Comparison of ENCODE assay signal across 23 cellular contexts in genomic region chr2:134507697-134508096, GRCh38.
"Had no signal": no experiment of that assay in that cellular context is flagged by ENCODE, and none has a peak within 500 bp of the region (broad histone marks: within the 10 kb centered on the region; RNA-seq: fewer than 3 reads in every experiment).

No MANE protein-coding gene starts in this region.

- H2AFZ ChIP-seq: hepatocyte had no signal

- H3K27ac ChIP-seq: coronary artery, dorsolateral prefrontal cortex, esophagus muscularis mucosa, foreskin keratinocyte, gastroesophageal sphincter, heart left ventricle, hepatocyte, left lung, lower lobe of right lung had no signal

- H3K4me1 ChIP-seq: esophagus muscularis mucosa, gastroesophageal sphincter, left lung, lower lobe of right lung had no signal

- H3K79me2 ChIP-seq: hepatocyte had no signal

- ATAC-seq: foreskin keratinocyte; gastroesophageal sphincter; heart left ventricle; left colon; left lung; left ventricle myocardium superior; lower lobe of right lung; mucosa of descending colon; naive thymus-derived CD8-positive, alpha-beta T cell had no signal

- H3K36me3 ChIP-seq: esophagus muscularis mucosa, gastroesophageal sphincter, heart left ventricle, left lung, lower lobe of right lung had no signal

- H3K9me3 ChIP-seq: esophagus muscularis mucosa, gastroesophageal sphincter, heart left ventricle, left lung, lower lobe of right lung, mucosa of descending colon had no signal

- H3K4me3 ChIP-seq: coronary artery, dorsolateral prefrontal cortex, esophagus muscularis mucosa, gastroesophageal sphincter, heart left ventricle, hepatocyte, left lung, lower lobe of right lung, mucosa of descending colon had no signal

- H3K4me2 ChIP-seq: hepatocyte had no signal

- DNase-seq: dermis blood vessel endothelial cell; dorsolateral prefrontal cortex; effector CD4-positive, alpha-beta T cell; effector memory CD4-positive, alpha-beta T cell; foreskin keratinocyte; heart left ventricle; hypothalamus; immature natural killer cell; islet precursor cell; kidney; kidney glomerular epithelial cell; left colon; left lung; left ventricle myocardium superior; lower lobe of right lung; mesenchymal stem cell; mucosa of descending colon; naive B cell had no signal

- H3K27me3 ChIP-seq: dorsolateral prefrontal cortex, esophagus muscularis mucosa, gastroesophageal sphincter, heart left ventricle, hepatocyte, left lung had no signal
